In the genomic region with DNA sequence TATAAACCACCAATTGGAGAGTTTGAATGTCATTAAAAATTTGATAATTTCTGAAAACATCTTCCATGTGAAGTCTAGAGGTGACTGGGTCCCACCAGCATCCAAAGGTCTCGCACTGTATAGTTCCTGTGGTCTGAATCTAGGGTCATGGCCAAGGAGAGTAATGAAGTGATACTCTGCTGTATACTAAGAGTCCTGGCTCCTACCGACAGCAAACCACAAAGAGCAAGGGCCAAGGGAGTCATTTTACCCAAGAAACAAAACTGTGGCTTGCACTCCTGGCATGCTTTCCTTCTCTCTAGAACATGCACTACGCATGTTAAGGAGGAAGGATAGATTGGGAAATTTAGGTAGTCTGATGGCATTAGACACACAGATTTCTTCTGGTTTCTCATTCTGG, we compare ENCODE assay signal across 20 cellular contexts.
DNase-seq lines count a peak whose midpoint lies in the region; ATAC-seq, FAIRE-seq and TF ChIP-seq lines count a peak whose summit lies in the region.
"Had no signal": no experiment of that assay in that cellular context is flagged by ENCODE, and none has a peak within 500 bp of the region (broad histone marks: within the 10 kb centered on the region; RNA-seq: fewer than 3 reads in every experiment).

No MANE protein-coding gene starts in this region.

- no peaks in the 10 kb centered on the region for H4K20me1 ChIP-seq in OCI-LY7 (ENCODE audit: insufficient read depth, low read length)

- no TSS peak for BruUV-seq in OCI-LY7 (replicated peaks; lab: Mats Ljungman, UMichigan)

- ATAC-seq in gastrocnemius medialis = peak; percentile 64 to 76

- no peak for FAIRE-seq in H54 (lab: Jason Lieb, UNC)
- FAIRE-seq: A204.1 had no signal

- in situ Hi-C loops in astrocyte of the cerebellum (cut with HindIII; ENCODE audit: low sequenced_read_pairs) = no loop called here
- in situ Hi-C loops in gastrocnemius medialis (cut with MboI; ENCODE audit: low sequenced_read_pairs in 4 of 4) = no loop called here

- H3K79me2 ChIP-seq in OCI-LY7 (ENCODE audit: insufficient read depth, low read depth, low read length) = no peaks in the 10 kb centered on the region

- no peak overlapping the region for H3K4me2 ChIP-seq in OCI-LY7 (ENCODE audit: low read length)
- H3K4me2 ChIP-seq: PC-9 had no signal

- H3K27ac ChIP-seq in gastrocnemius medialis = no peak overlapping the region
- no peak overlapping the region for H3K27ac ChIP-seq in OCI-LY7 (ENCODE audit: low read depth, low read length, poor library complexity, severe bottlenecking)
- H3K27ac ChIP-seq: PC-9, SJCRH30 had no signal

- H3K9me3 ChIP-seq in gastrocnemius medialis = no peaks in the 10 kb centered on the region
- no peaks in the 10 kb centered on the region for H3K9me3 ChIP-seq in OCI-LY7 (ENCODE audit: low read length)
- H3K9me3 ChIP-seq: BE2C, SJCRH30 had no signal

- H3K4me3 ChIP-seq in AG10803 (ENCODE audit: low read length) (no peak overlapping the region), astrocyte of the cerebellum (ENCODE audit: low read depth, low read length) (no peak overlapping the region), fibroblast of the aortic adventitia (ENCODE audit: low read depth, low read length) (no peak overlapping the region), gastrocnemius medialis (no peak overlapping the region), OCI-LY7 (ENCODE audit: low read depth, low read length, poor library complexity, severe bottlenecking) (no peak overlapping the region)
- H3K4me3 ChIP-seq: PC-9, SJCRH30 had no signal

- no peaks in the 10 kb centered on the region for H3K9me2 ChIP-seq in OCI-LY7 (ENCODE audit: insufficient read depth, low read length)

- TF ChIP-seq POLR2A in gastrocnemius medialis (IDR thresholded peaks at IDR 0.05) = no peak
- TF ChIP-seq POLR2A in H54 (IDR thresholded peaks at IDR 0.05; ENCODE audit: low read depth, low read length) = no peak

- H3K36me3 ChIP-seq in gastrocnemius medialis = no peaks in the 10 kb centered on the region
- no peaks in the 10 kb centered on the region for H3K36me3 ChIP-seq in OCI-LY7 (ENCODE audit: insufficient read depth, low read length)
- H3K36me3 ChIP-seq: BE2C, SJCRH30 had no signal

- CTCF ChIA-PET in OCI-LY7 (lab: Charles Lee; ENCODE audit: unreplicated experiment) = no interaction called here

- no peaks in the 10 kb centered on the region for H3K27me3 ChIP-seq in gastrocnemius medialis
- H3K27me3 ChIP-seq: BE2C, SJCRH30 had no signal

- peak; percentile 56 for DNase-seq in AG10803 (ENCODE audit: low read depth)
- peak; percentile 82 for DNase-seq in astrocyte of the cerebellum (ENCODE audit: low read depth)
- DNase-seq in fibroblast of the aortic adventitia (ENCODE audit: low read depth) = peak; percentile 52
- DNase-seq in gastrocnemius medialis = no peak
- no peak for DNase-seq in GM03348 (ENCODE audit: low spot score)
- DNase-seq in activated T-cell treated with anti-CD3 and anti-CD28 coated beads for 4 hours = no peak
- DNase-seq in OCI-LY7 (ENCODE audit: low spot score) = no peak
- DNase-seq in H54 (ENCODE audit: insufficient read length, low spot score) = no peak
- DNase-seq: BE2C; CD4-positive, alpha-beta T cell; EL; H9; KBM-7; NCI-H1436 treated with DMSO at 0.1 percent for 48 hours; NCI-H2081; NCI-H510A; NCI-H774; PC-9; SJCRH30 had no signal

- H2AFZ ChIP-seq in OCI-LY7 (ENCODE audit: low read length) = no peak overlapping the region
- H2AFZ ChIP-seq: PC-9 had no signal

- TF ChIP-seq CTCF in AG10803 (conservative IDR thresholded peaks at IDR 0.05; ENCODE audit: low read length) = no peak
- TF ChIP-seq CTCF in astrocyte of the cerebellum (IDR thresholded peaks at IDR 0.05; ENCODE audit: low read depth, low read length, missing control alignments) = no peak
- TF ChIP-seq CTCF in fibroblast of the aortic adventitia (IDR thresholded peaks at IDR 0.05; ENCODE audit: insufficient read depth, low read length) = no peak
- TF ChIP-seq CTCF in gastrocnemius medialis (IDR thresholded peaks at IDR 0.05 in 4 of 5, conservative IDR thresholded peaks at IDR 0.05 in 1 of 5) = no peak
- TF ChIP-seq CTCF in OCI-LY7 (conservative IDR thresholded peaks at IDR 0.05; ENCODE audit: low read length) = no peak

- intact Hi-C loops in gastrocnemius medialis (cut with DNase I; ENCODE audit: low total_unique reads) (no loop called here), OCI-LY7 (cut with micrococcal nuclease; ENCODE audit: unreplicated experiment) (no loop called here)

- POLR2A ChIA-PET in OCI-LY7 (lab: Charles Lee) = no interaction called here

- H3K4me1 ChIP-seq in gastrocnemius medialis (peaks cover 0 to 4% of the 10 kb centered on the region in 2 donors), OCI-LY7 (ENCODE audit: insufficient read depth, low read length, poor library complexity, severe bottlenecking) (no peaks in the 10 kb centered on the region)
- H3K4me1 ChIP-seq: BE2C, SJCRH30 had no signal

Comparison
In these comparisons a context has a peak if more than half of its experiments do, and no peak if none do; other contexts are left out.
1. DNase-seq: peak in AG10803 (single experiment), astrocyte of the cerebellum (single experiment) and fibroblast of the aortic adventitia (single experiment); none in gastrocnemius medialis (0 of 2), GM03348 (single experiment), activated T-cell treated with anti-CD3 and anti-CD28 coated beads for 4 hours (single experiment), OCI-LY7 (single experiment) and H54 (single experiment).